ENCODE assay signal across 11 cellular contexts in genomic region chr17:57724038-57724728, GRCh38. TPM values are rescaled to one million over a fixed set of nuclear protein-coding genes. Genes with fewer than 3 reads are reported as not detected.
DNase-seq lines count a peak whose midpoint lies in the region; ATAC-seq, FAIRE-seq and TF ChIP-seq lines count a peak whose summit lies in the region.
"Had no signal": no experiment of that assay in that cellular context is flagged by ENCODE, and none has a peak within 500 bp of the region (broad histone marks: within the 10 kb centered on the region; RNA-seq: fewer than 3 reads in every experiment).

No MANE protein-coding gene starts in this region.

- no peak overlapping the region for H3K27ac ChIP-seq in lower lobe of right lung

- peaks cover 26 to 48% (median 42%) of the 10 kb centered on the region in 3 donors for H3K4me1 Mint-ChIP-seq in naive B cell

- H3K9me3 ChIP-seq in lower lobe of right lung = no peaks in the 10 kb centered on the region

- peak; percentile 86 for ATAC-seq in HG02610 (IDR thresholded peaks at IDR 0.05; ENCODE audit: unreplicated experiment)
- ATAC-seq in naive B cell (ENCODE audit: low read depth in 2 of 2) = peak; percentile 75 to 80
- ATAC-seq in HG03139 (IDR thresholded peaks at IDR 0.05; ENCODE audit: unreplicated experiment) = no peak
- no peak for ATAC-seq in lower lobe of right lung

- H3K4me3 Mint-ChIP-seq in naive B cell = peak overlapping the region in 5 of 8 donors; percentile 41 to 84 (median 67)

- peak; percentile 85 for FAIRE-seq in GM18507 (lab: Jason Lieb, UNC)
- FAIRE-seq: keratinocyte had no signal

- H3K27me3 ChIP-seq in lower lobe of right lung (ENCODE audit: low read depth) = peaks cover 8% of the 10 kb centered on the region

- peaks cover 12 to 15% (median 13%) of the 10 kb centered on the region in 3 donors for H3K27me3 Mint-ChIP-seq in naive B cell

- peak overlapping the region in 3 of 6 donors; percentile 18 to 82 (median 31) for H3K27ac Mint-ChIP-seq in naive B cell

- H3K36me3 Mint-ChIP-seq in naive B cell = no peaks in the 10 kb centered on the region

- DNase-seq in GM18507 (ENCODE audit: extremely low spot score, insufficient read length, low read depth) (peak; percentile 26), NOMO-1 (lab: John Stamatoyannopoulos, UW; ENCODE audit: unreplicated experiment in 2 of 2) (peak; percentile 59 to 77), naive B cell (peak; percentile 30), lower lobe of right lung (no peak), AG20443 (ENCODE audit: low spot score) (no peak)
- no peak for DNase-seq in activated naive CD4-positive, alpha-beta T cell treated with Interleukin-2 at 50 U/mL for 16 hours
- DNase-seq: effector memory CD4-positive, alpha-beta T cell had no signal

- H3K9me3 Mint-ChIP-seq in naive B cell = no peaks in the 10 kb centered on the region

- intact Hi-C loops in lower lobe of right lung (cut with DNase I) = no loop called here

- no peak for TF ChIP-seq CTCF in lower lobe of right lung (IDR thresholded peaks at IDR 0.05)

- no peaks in the 10 kb centered on the region for H3K36me3 ChIP-seq in lower lobe of right lung

- no peak overlapping the region for H3K4me3 ChIP-seq in lower lobe of right lung

- H3K4me1 ChIP-seq in lower lobe of right lung = no peaks in the 10 kb centered on the region

RNA-seq across cellular contexts. Expression of gene CCDC182, which starts 20.9 kb away (rescaled TPM):
- not detected for polyA plus RNA-seq in naive B cell (ENCODE audit: low read depth in 6 of 6)
- total RNA-seq in lower lobe of right lung = not detected
- total RNA-seq: RPMI7951 had no signal
- polyA plus RNA-seq: keratinocyte had no signal

Comparison
In these comparisons a context has a peak if more than half of its experiments do, and no peak if none do; other contexts are left out.
1. DNase-seq: peak in GM18507 (single experiment), NOMO-1 (2 of 2) and naive B cell (single experiment); none in activated naive CD4-positive, alpha-beta T cell treated with Interleukin-2 at 50 U/mL for 16 hours (single experiment), lower lobe of right lung (single experiment) and AG20443 (single experiment).
2. ATAC-seq: peak in HG02610 (single experiment) and naive B cell (2 of 2); none in HG03139 (single experiment) and lower lobe of right lung (0 of 2).